In the genomic region with DNA sequence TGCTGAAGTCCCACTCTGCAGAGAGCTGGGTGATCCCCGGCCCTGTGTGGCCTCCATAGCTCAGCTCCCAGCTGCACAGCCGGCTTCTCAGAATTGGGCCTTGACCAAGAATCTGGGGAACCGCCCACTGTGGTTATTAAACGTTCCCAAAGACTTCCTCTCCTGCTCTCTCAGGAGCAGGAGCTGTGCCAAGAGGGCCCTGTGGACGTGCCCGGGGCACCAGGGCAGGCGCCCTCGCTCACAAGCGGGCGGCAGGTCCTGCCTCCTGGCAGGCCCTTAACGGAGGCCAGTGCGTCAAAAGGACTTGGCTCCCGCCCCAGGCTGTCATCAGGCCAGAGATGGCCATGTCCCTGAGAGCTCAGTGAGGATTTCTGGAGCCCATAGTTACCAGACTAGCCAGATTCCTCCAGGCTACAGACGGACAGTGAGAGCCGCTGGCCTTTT, we compare ENCODE assay signal across 1 cellular context.
TF ChIP-seq lines count a peak whose summit lies in the region.

No MANE protein-coding gene starts in this region.

TF ChIP-seq in GM23338, 12 proteins besides CTCF, POLR2A, EP300 and RAD21 (continued from another document):
- TF ChIP-seq, protein P1, sequence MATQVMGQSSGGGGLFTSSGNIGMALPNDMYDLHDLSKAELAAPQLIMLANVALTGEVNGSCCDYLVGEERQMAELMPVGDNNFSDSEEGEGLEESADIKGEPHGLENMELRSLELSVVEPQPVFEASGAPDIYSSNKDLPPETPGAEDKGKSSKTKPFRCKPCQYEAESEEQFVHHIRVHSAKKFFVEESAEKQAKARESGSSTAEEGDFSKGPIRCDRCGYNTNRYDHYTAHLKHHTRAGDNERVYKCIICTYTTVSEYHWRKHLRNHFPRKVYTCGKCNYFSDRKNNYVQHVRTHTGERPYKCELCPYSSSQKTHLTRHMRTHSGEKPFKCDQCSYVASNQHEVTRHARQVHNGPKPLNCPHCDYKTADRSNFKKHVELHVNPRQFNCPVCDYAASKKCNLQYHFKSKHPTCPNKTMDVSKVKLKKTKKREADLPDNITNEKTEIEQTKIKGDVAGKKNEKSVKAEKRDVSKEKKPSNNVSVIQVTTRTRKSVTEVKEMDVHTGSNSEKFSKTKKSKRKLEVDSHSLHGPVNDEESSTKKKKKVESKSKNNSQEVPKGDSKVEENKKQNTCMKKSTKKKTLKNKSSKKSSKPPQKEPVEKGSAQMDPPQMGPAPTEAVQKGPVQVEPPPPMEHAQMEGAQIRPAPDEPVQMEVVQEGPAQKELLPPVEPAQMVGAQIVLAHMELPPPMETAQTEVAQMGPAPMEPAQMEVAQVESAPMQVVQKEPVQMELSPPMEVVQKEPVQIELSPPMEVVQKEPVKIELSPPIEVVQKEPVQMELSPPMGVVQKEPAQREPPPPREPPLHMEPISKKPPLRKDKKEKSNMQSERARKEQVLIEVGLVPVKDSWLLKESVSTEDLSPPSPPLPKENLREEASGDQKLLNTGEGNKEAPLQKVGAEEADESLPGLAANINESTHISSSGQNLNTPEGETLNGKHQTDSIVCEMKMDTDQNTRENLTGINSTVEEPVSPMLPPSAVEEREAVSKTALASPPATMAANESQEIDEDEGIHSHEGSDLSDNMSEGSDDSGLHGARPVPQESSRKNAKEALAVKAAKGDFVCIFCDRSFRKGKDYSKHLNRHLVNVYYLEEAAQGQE (IDR thresholded peaks at IDR 0.05; ENCODE audit: unreplicated experiment) = no peak
- TF ChIP-seq CREB1 (CRISPR knock-in tag; IDR thresholded peaks at IDR 0.05; ENCODE audit: low read depth) (no peak), POLR2AphosphoS5 (IDR thresholded peaks at IDR 0.05; ENCODE audit: low read depth) (no peak), ZNF114 (CRISPR knock-in tag; IDR thresholded peaks at IDR 0.05) (no peak), EZH2 (IDR thresholded peaks at IDR 0.05; ENCODE audit: low read depth, unreplicated experiment) (no peak), ZNF331 (CRISPR knock-in tag; IDR thresholded peaks at IDR 0.05; ENCODE audit: low read depth) (no peak)
